8 cellular contexts compared by ENCODE assay signal in genomic region chr4:337932-338758, GRCh38. TPM values are rescaled to one million over a fixed set of nuclear protein-coding genes. Genes with fewer than 3 reads are reported as not detected.
DNase-seq lines count a peak whose midpoint lies in the region; ATAC-seq and TF ChIP-seq lines count a peak whose summit lies in the region.

No MANE protein-coding gene starts in this region.

- peak overlapping the region; percentile 90 for H3K4me2 ChIP-seq in mammary epithelial cell (ENCODE audit: insufficient read depth, low read depth, low read length)

- TSS peak; percentile 6 for BruUV-seq in mammary epithelial cell (replicated peaks; lab: Mats Ljungman, UMichigan)

- peak overlapping the region; percentile 73 for H3K9ac ChIP-seq in mammary epithelial cell (ENCODE audit: insufficient read depth, low read length)

- peak; percentile 32 for ATAC-seq in HG02973 (IDR thresholded peaks at IDR 0.05; ENCODE audit: unreplicated experiment)
- ATAC-seq in T-helper 17 cell: peak; percentile 39

- TF ChIP-seq CTCF in mammary epithelial cell (conservative IDR thresholded peaks at IDR 0.05 in 1 of 2, IDR thresholded peaks at IDR 0.05 in 1 of 2; ENCODE audit: extremely low read depth in 1 of 2, insufficient read depth in 1 of 2, low read depth in 1 of 2, low read length in 2 of 2): no peak

- H3K9me3 ChIP-seq in T-helper 17 cell (ENCODE audit: control insufficient read depth, low read length, poor library complexity, severe bottlenecking) (peaks cover 12% of the 10 kb centered on the region), mammary epithelial cell (replicated peaks; ENCODE audit: insufficient read depth, low read length) (peaks cover 7% of the 10 kb centered on the region)

- H3K27me3 ChIP-seq in mammary epithelial cell (ENCODE audit: insufficient read depth, low read length): no peaks in the 10 kb centered on the region

- dilution Hi-C loops in mammary epithelial cell (cut with HindIII; ENCODE audit: low sequenced_read_pairs): no loop called here

- peak overlapping the region; percentile 94 for H3K27ac Mint-ChIP-seq in T-helper 17 cell

- in situ Hi-C loops in mammary epithelial cell (cut with MboI; ENCODE audit: low sequenced_read_pairs in 2 of 2): no loop called here

- peak overlapping the region; percentile 73 to 80 (median 78) for H3K4me3 ChIP-seq in mammary epithelial cell (replicated peaks in 1 of 3; ENCODE audit: insufficient read depth in 1 of 3, low read depth in 2 of 3, low read length in 3 of 3)

- H3K36me3 Mint-ChIP-seq in T-helper 17 cell (ENCODE audit: low read depth): peaks cover 7% of the 10 kb centered on the region

- intact Hi-C loops in mammary epithelial cell (cut with micrococcal nuclease): loop anchor here (2.0 to 10.0 kb wide), 3 partner anchors 33 to 161 kb away; partner anchors contain the start of genes PIGG, ZNF721 and ZNF732

- peak; percentile 86 for DNase-seq in DMS53 (lab: John Stamatoyannopoulos, UW)
- DNase-seq in DMS53 treated with DMSO at 0.1 percent for 48 hours (lab: John Stamatoyannopoulos, UW; ENCODE audit: unreplicated experiment): no peak
- peak in 1 of 3 donors; percentile 32 for DNase-seq in T-helper 17 cell
- peak; percentile 4 for DNase-seq in mammary epithelial cell
- peak; percentile 78 for DNase-seq in left kidney (ENCODE audit: low read depth, low spot score)
- DNase-seq in stimulated activated CD4-positive, alpha-beta T cell treated with anti-CD3 and anti-CD28 coated beads, Interleukin-4, amount 100 ng/mL, for 4 hours: peak; percentile 59 to 70
- DNase-seq in effector CD4-positive, alpha-beta T cell: no peak

- peak overlapping the region; percentile 96 for H3K4me3 Mint-ChIP-seq in T-helper 17 cell

- H4K20me1 ChIP-seq in mammary epithelial cell (ENCODE audit: insufficient read depth, low read length): no peaks in the 10 kb centered on the region

- H3K27me3 Mint-ChIP-seq in T-helper 17 cell: no peaks in the 10 kb centered on the region

- peaks cover 4% of the 10 kb centered on the region for H3K4me1 Mint-ChIP-seq in T-helper 17 cell

- WGBS in mammary epithelial cell (ENCODE audit: low coverage, missing lambda C conversion rate): 1% methylated on average over 18 of the region's 52 CpGs

- H2AFZ ChIP-seq in mammary epithelial cell (ENCODE audit: low read depth, low read length): peak overlapping the region; percentile 100

- H3K27ac ChIP-seq in mammary epithelial cell (ENCODE audit: insufficient read depth, low read depth, low read length): peak overlapping the region; percentile 79

- CTCF ChIA-PET in mammary epithelial cell (lab: Charles Lee; ENCODE audit: low non-redundant PET): no interaction called here

- peaks cover 4% of the 10 kb centered on the region for H3K36me3 ChIP-seq in mammary epithelial cell (ENCODE audit: insufficient read depth, low read length)

- peaks cover 12% of the 10 kb centered on the region for H3K4me1 ChIP-seq in mammary epithelial cell (ENCODE audit: insufficient read depth, low read length)

- H3K79me2 ChIP-seq in mammary epithelial cell (ENCODE audit: insufficient read depth, low read length): peaks cover 54% of the 10 kb centered on the region

RNA-seq across cellular contexts. Expression of gene ZNF141, which starts 0.5 kb away (rescaled TPM):
- total RNA-seq in T-helper 17 cell (10 to 100 TPM; 12.8 to 16.5 TPM), mammary epithelial cell (10 to 100 TPM in 1 of 2 donors, 1 to 10 TPM in 1; 8.0 to 10.2 TPM)
- 2.4 TPM for polyA plus RNA-seq in mammary epithelial cell
- 3.1 TPM for polyA minus RNA-seq in mammary epithelial cell

RNA-seq across cellular contexts. Expression of gene ZNF732, which starts 32.9 kb away (rescaled TPM):
- total RNA-seq in T-helper 17 cell (not detected), mammary epithelial cell (1 to 10 TPM; 2.0 to 2.7 TPM)
- 0.53 TPM for polyA plus RNA-seq in mammary epithelial cell
- polyA minus RNA-seq in mammary epithelial cell: 6.0 TPM

Comparison
In these comparisons a context has a peak if more than half of its experiments do, and no peak if none do; other contexts are left out.
1. DNase-seq: peak in DMS53 (single experiment), mammary epithelial cell (single experiment), left kidney (single experiment) and stimulated activated CD4-positive, alpha-beta T cell treated with anti-CD3 and anti-CD28 coated beads, Interleukin-4, amount 100 ng/mL, for 4 hours (2 of 2); none in DMS53 treated with DMSO at 0.1 percent for 48 hours (single experiment) and effector CD4-positive, alpha-beta T cell (single experiment).